ENCODE assay signal across 8 cellular contexts in genomic region chr9:23752859-23753258, GRCh38.
"Had no signal": no experiment of that assay in that cellular context is flagged by ENCODE, and none has a peak within 500 bp of the region (broad histone marks: within the 10 kb centered on the region; RNA-seq: fewer than 3 reads in every experiment).

No MANE protein-coding gene starts in this region.

- H3K9me3 Mint-ChIP-seq: H9 had no signal

- H3K4me3 Mint-ChIP-seq: H9, HFFc6 had no signal

- DNase-seq: GM23248, GOT3, H7, H9, HCEC 1CT, HFFc6 had no signal

- ATAC-seq: HCT116 had no signal

- H3K27ac Mint-ChIP-seq: H9, HFFc6 had no signal

- H3K36me3 ChIP-seq: HAP-1 had no signal

- H2AFZ ChIP-seq: GM23248 had no signal

- H3K4me3 ChIP-seq: GM23248, HAP-1 had no signal

- H3K27ac ChIP-seq: GM23248 had no signal

- H3K9me3 ChIP-seq: HAP-1 had no signal
